Comparison of ENCODE assay signal across 1 cellular context in genomic region chr19:12113121-12113520, GRCh38.
TF ChIP-seq lines count a peak whose summit lies in the region.

No MANE protein-coding gene starts in this region.

TF ChIP-seq in HepG2, 621 proteins besides CTCF, POLR2A, EP300 and RAD21:
- peak; percentile 55 for TF ChIP-seq TEAD3 (CRISPR knock-in tag; optimal IDR thresholded peaks at IDR 0.05; ENCODE audit: borderline replicate concordance)
- no peak for TF ChIP-seq ZNF18 (CRISPR knock-in tag; IDR thresholded peaks at IDR 0.05; ENCODE audit: insufficient replicate concordance)
